In the genomic region with DNA sequence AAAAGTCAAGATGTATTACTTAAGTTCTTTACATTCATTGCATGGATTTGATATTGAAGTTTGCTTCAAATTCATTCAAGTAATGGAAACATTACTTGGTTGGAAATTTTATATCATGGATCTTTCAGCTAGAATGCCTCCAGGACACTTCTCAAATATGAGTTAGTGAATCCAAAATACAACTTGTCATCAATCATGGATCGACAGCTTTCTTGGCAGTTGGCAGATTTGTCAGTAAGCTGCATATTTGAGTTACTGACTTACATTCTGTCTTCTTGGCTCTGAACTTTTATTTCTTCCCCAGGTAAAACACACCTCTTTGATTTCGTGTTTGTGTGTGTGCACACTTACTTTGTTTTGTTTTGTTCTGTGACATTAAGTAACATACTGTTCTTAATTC, we compare ENCODE assay signal across 31 cellular contexts.
"Had no signal": no experiment of that assay in that cellular context is flagged by ENCODE, and none has a peak within 500 bp of the region (broad histone marks: within the 10 kb centered on the region; RNA-seq: fewer than 3 reads in every experiment).

No MANE protein-coding gene starts in this region.

- H3K27ac ChIP-seq: adrenal gland, body of pancreas, esophagus muscularis mucosa, foreskin keratinocyte, gastrocnemius medialis, heart left ventricle had no signal

- H3K36me3 ChIP-seq: adrenal gland, esophagus muscularis mucosa, gastrocnemius medialis, heart left ventricle had no signal

- H3K9me3 ChIP-seq: adrenal gland, body of pancreas, esophagus muscularis mucosa, gastrocnemius medialis, heart left ventricle had no signal

- DNase-seq: activated CD4-positive, alpha-beta memory T cell treated with anti-CD3 and anti-CD28 coated beads for 36 hours; activated CD4-positive, alpha-beta T cell treated with anti-CD3 and anti-CD28 coated beads for 36 hours; activated CD4-positive, alpha-beta T cell treated with anti-CD3 and anti-CD28 coated beads, Interleukin-2, amount 10 ng/mL, durations not matched to agents 24 days and 14 days; activated CD4-positive, CD25-positive, alpha-beta regulatory T cell; activated CD4-positive, CD25-positive, alpha-beta regulatory T cell treated with anti-CD3 and anti-CD28 coated beads, Interleukin-2, amount 50 U/mL, for 72 hours; activated CD8-positive, alpha-beta memory T cell treated with anti-CD3 and anti-CD28 coated beads, Interleukin-2, amount 10 ng/mL, durations not matched to agents 7 days and 5 days; activated CD8-positive, alpha-beta memory T cell treated with anti-CD3 and anti-CD28 coated beads, Interleukin-2, amount 50 U/mL, for 4 hours; activated CD8-positive, alpha-beta T cell treated with anti-CD3 and anti-CD28 coated beads, Interleukin-2, amount 10 ng/mL, durations not matched to agents 7 days and 5 days; activated effector memory CD4-positive, alpha-beta T cell treated with anti-CD3 and anti-CD28 coated beads, Interleukin-2, amount 50 U/mL, for 16 hours; activated naive CD4-positive, alpha-beta T cell treated with anti-CD3 and anti-CD28 coated beads for 36 hours; activated naive CD8-positive, alpha-beta T cell treated with anti-CD3 and anti-CD28 coated beads for 36 hours; activated naive CD8-positive, alpha-beta T cell treated with anti-CD3 and anti-CD28 coated beads, Interleukin-2, amount 50 U/mL, for 24 hours; activated T-cell treated with anti-CD3 and anti-CD28 coated beads, Interleukin-2, amount 50 U/mL, for 1 hour; activated T-cell treated with anti-CD3 and anti-CD28 coated beads, Interleukin-2, amount 50 U/mL, for 48 hours; adrenal gland; amygdala; aorta; body of pancreas; caudate nucleus; cortex of kidney; dermis blood vessel endothelial cell; effector CD4-positive, alpha-beta T cell; effector memory CD8-positive, alpha-beta T cell; erythroblast; foreskin keratinocyte; gastrocnemius medialis; glutamatergic neuron; heart left ventricle; T-helper 2 cell had no signal

- H3K4me3 ChIP-seq: adrenal gland, body of pancreas, esophagus muscularis mucosa, gastrocnemius medialis, heart left ventricle had no signal

- H3K27me3 ChIP-seq: adrenal gland, body of pancreas, esophagus muscularis mucosa, foreskin keratinocyte, gastrocnemius medialis, heart left ventricle had no signal

- FAIRE-seq: colon had no signal
